In the genomic region with DNA sequence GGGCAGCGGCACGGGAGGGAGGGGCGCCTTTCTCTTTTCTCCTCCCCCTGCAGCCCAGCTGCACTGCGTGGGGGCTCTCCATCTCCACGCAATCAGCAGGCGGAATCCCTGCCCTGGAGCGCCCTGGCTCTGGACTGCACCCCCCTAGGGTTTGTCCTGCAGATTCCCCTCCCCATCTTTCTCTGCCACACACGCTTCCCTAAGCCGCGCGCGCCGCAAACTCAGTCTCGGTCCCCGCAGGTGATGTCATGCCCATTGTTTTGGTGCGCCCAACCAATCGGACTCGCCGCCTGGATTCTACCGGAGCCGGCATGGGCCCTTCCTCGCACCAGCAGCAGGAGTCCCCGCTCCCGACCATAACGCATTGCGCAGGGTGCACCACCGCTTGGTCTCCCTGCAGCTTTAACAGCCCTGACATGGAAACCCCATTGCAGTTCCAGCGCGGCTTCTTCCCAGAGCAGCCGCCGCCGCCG, we compare ENCODE assay signal across 8 cellular contexts. TPM values are rescaled to one million over a fixed set of nuclear protein-coding genes. Genes with fewer than 3 reads are reported as not detected.
DNase-seq lines count a peak whose midpoint lies in the region; ATAC-seq, FAIRE-seq and TF ChIP-seq lines count a peak whose summit lies in the region.

KCNN2 (plus strand) TSS at position 347 of the 473 bp plus-strand sequence; CDS start at position 417, 70 bp downstream.

- H3K9me3 Mint-ChIP-seq in neural crest cell: no peaks in the 10 kb centered on the region

- ATAC-seq in GM21786 (IDR thresholded peaks at IDR 0.05; ENCODE audit: unreplicated experiment): peak; percentile 55

- peak within 1 kb of the TSS; percentile 86 for H3K27ac Mint-ChIP-seq in neural crest cell (ENCODE audit: unreplicated experiment)

- DNase-seq in ELR (ENCODE audit: low read depth) (peak; percentile 73), NCI-H1092 treated with DMSO at 0.1 percent for 48 hours (lab: John Stamatoyannopoulos, UW) (peak; percentile 83), frontal cortex (ENCODE audit: low spot score in 2 of 2) (peak; percentile 82 to 84), neural crest cell (ENCODE audit: low read depth, low spot score) (peak; percentile 71), DMS79 (lab: John Stamatoyannopoulos, UW) (no peak), HPDE6-E6E7 (ENCODE audit: extremely low spot score) (no peak)

- peaks cover 83% of the 10 kb centered on the region for H3K27me3 Mint-ChIP-seq in neural crest cell (ENCODE audit: low read depth)

- FAIRE-seq in frontal cortex (lab: Jason Lieb, UNC): no peak

- peak within 1 kb of the TSS; percentile 96 for H3K4me3 Mint-ChIP-seq in neural crest cell

- H3K4me3 ChIP-seq in WI38 (ENCODE audit: low read depth, low read length): peak within 1 kb of the TSS; percentile 59

- TF ChIP-seq CTCF in WI38 (IDR thresholded peaks at IDR 0.05; ENCODE audit: low read depth, low read length) (no peak), neural crest cell (conservative IDR thresholded peaks at IDR 0.05) (no peak)

- peaks cover 19% of the 10 kb centered on the region for H3K4me1 Mint-ChIP-seq in neural crest cell

- H3K36me3 Mint-ChIP-seq in neural crest cell (ENCODE audit: low read depth): peaks cover 3% of the 10 kb centered on the region

RNA-seq across cellular contexts. Expression of gene KCNN2, which starts in this region (rescaled TPM):
- 29.8 TPM for total RNA-seq in frontal cortex
- total RNA-seq in neural crest cell: 1.9 and 2.7 TPM in 2 replicates

Comparison
In these comparisons a context has a peak if more than half of its experiments do, and no peak if none do; other contexts are left out.
1. DNase-seq: peak in ELR (single experiment), NCI-H1092 treated with DMSO at 0.1 percent for 48 hours (single experiment), frontal cortex (2 of 2) and neural crest cell (single experiment); none in DMS79 (single experiment) and HPDE6-E6E7 (single experiment).